ENCODE assay signal across 1 cellular context in the genomic region with DNA sequence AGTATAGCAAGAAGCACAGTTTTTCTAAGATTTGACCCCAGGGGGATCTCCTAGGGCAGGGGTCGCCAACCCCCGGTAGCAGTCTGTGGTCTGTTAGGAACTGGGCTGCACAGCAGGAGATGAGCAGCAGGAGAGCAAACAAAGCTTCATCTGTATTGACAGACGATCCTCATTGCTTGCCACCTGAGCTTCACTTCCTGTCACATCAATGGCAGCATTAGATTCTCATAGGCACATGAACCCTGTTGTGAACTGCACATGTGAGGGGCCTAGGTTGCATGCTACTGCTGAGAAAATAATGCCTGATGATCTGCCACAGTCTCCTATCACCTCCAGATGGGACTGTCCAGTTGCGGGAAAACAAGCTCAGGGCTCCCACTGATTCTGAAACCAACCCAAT.
A peak's percentile ranks its signal among the peaks of the same experiment; 100 is the strongest.
TF ChIP-seq lines count a peak whose summit lies in the region.

No MANE protein-coding gene starts in this region.

TF ChIP-seq in HepG2, 621 proteins besides CTCF, POLR2A, EP300 and RAD21 (continued from another document and continues in another):
- TF ChIP-seq TFDP2 (CRISPR knock-in tag; IDR thresholded peaks at IDR 0.05) (no peak), BCL6 (CRISPR knock-in tag; IDR thresholded peaks at IDR 0.05) (0 out of 2 replicates have a peak, but pooled peaks have one; percentile 46), CC2D1A (CRISPR knock-in tag; IDR thresholded peaks at IDR 0.05) (no peak), HOXA7 (CRISPR knock-in tag; IDR thresholded peaks at IDR 0.05) (no peak), ZNF557 (CRISPR knock-in tag; IDR thresholded peaks at IDR 0.05) (no peak), ZNF589 (CRISPR knock-in tag; conservative IDR thresholded peaks at IDR 0.05) (peak; percentile 50; the same call in 1 of the 2 replicates), SALL2 (CRISPR knock-in tag; IDR thresholded peaks at IDR 0.05) (no peak), TBX2 (CRISPR knock-in tag; IDR thresholded peaks at IDR 0.05; ENCODE audit: borderline replicate concordance) (peak; percentile 62; the same call in 1 of the 2 replicates), SMAD1 (CRISPR knock-in tag; IDR thresholded peaks at IDR 0.05; ENCODE audit: borderline replicate concordance, low read depth) (no peak), DMTF1 (CRISPR knock-in tag; IDR thresholded peaks at IDR 0.05) (no peak), ZBTB21 (CRISPR knock-in tag; IDR thresholded peaks at IDR 0.05) (no peak), ZBTB42 (CRISPR knock-in tag; IDR thresholded peaks at IDR 0.05) (no peak), RBFOX2 (IDR thresholded peaks at IDR 0.05; ENCODE audit: low read depth, low read length) (no peak), ATF5 (CRISPR knock-in tag; IDR thresholded peaks at IDR 0.05; ENCODE audit: low read depth) (no peak), ZNF607 (CRISPR knock-in tag; IDR thresholded peaks at IDR 0.05; ENCODE audit: borderline replicate concordance) (peak; percentile 93), RBAK (CRISPR knock-in tag; IDR thresholded peaks at IDR 0.05) (no peak), MAFF (IDR thresholded peaks at IDR 0.05; ENCODE audit: low read depth, low read length) (no peak), ZNF747 (CRISPR knock-in tag; IDR thresholded peaks at IDR 0.05; ENCODE audit: borderline replicate concordance) (peak; percentile 60; the same call in 1 of the 2 replicates), ZMYM2 (CRISPR knock-in tag; IDR thresholded peaks at IDR 0.05) (no peak), ZNF275 (CRISPR knock-in tag; IDR thresholded peaks at IDR 0.05; ENCODE audit: borderline replicate concordance) (no peak), KLF15 (CRISPR knock-in tag; IDR thresholded peaks at IDR 0.05; ENCODE audit: borderline replicate concordance) (no peak), POLR2G (IDR thresholded peaks at IDR 0.05; ENCODE audit: low read depth, low read length) (no peak), MTERF4 (CRISPR knock-in tag; IDR thresholded peaks at IDR 0.05) (no peak), PRDM15 (CRISPR knock-in tag; IDR thresholded peaks at IDR 0.05) (no peak), ZNF451 (CRISPR knock-in tag; IDR thresholded peaks at IDR 0.05) (0 out of 2 replicates have a peak, but pooled peaks have one; percentile 45), RBM39 (IDR thresholded peaks at IDR 0.05; ENCODE audit: low read depth, low read length, poor library complexity, severe bottlenecking) (no peak), ZNF34 (CRISPR knock-in tag; IDR thresholded peaks at IDR 0.05; ENCODE audit: borderline replicate concordance) (no peak), PAWR (CRISPR knock-in tag; IDR thresholded peaks at IDR 0.05; ENCODE audit: borderline replicate concordance) (no peak), ZNF672 (CRISPR knock-in tag; IDR thresholded peaks at IDR 0.05) (no peak), ZNF530 (CRISPR knock-in tag; IDR thresholded peaks at IDR 0.05; ENCODE audit: low read depth) (no peak), THAP8 (CRISPR knock-in tag; IDR thresholded peaks at IDR 0.05; ENCODE audit: borderline replicate concordance) (no peak), ZNF256 (CRISPR knock-in tag; conservative IDR thresholded peaks at IDR 0.05) (no peak), ZBTB26 (CRISPR knock-in tag; IDR thresholded peaks at IDR 0.05; ENCODE audit: borderline replicate concordance) (0 out of 2 replicates have a peak, but pooled peaks have one; percentile 48)
- TF ChIP-seq, protein P1, sequence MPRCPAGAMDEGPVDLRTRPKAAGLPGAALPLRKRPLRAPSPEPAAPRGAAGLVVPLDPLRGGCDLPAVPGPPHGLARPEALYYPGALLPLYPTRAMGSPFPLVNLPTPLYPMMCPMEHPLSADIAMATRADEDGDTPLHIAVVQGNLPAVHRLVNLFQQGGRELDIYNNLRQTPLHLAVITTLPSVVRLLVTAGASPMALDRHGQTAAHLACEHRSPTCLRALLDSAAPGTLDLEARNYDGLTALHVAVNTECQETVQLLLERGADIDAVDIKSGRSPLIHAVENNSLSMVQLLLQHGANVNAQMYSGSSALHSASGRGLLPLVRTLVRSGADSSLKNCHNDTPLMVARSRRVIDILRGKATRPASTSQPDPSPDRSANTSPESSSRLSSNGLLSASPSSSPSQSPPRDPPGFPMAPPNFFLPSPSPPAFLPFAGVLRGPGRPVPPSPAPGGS (CRISPR knock-in tag; IDR thresholded peaks at IDR 0.05), result peak; percentile 83; the same call in 1 of the 2 replicates
- TF ChIP-seq, protein P2, sequence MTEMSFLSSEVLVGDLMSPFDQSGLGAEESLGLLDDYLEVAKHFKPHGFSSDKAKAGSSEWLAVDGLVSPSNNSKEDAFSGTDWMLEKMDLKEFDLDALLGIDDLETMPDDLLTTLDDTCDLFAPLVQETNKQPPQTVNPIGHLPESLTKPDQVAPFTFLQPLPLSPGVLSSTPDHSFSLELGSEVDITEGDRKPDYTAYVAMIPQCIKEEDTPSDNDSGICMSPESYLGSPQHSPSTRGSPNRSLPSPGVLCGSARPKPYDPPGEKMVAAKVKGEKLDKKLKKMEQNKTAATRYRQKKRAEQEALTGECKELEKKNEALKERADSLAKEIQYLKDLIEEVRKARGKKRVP (CRISPR knock-in tag; IDR thresholded peaks at IDR 0.05), result peak in 1 of 2 experiments; percentile 34; a peak in 1 of 4 replicates
- TF ChIP-seq, protein P3, sequence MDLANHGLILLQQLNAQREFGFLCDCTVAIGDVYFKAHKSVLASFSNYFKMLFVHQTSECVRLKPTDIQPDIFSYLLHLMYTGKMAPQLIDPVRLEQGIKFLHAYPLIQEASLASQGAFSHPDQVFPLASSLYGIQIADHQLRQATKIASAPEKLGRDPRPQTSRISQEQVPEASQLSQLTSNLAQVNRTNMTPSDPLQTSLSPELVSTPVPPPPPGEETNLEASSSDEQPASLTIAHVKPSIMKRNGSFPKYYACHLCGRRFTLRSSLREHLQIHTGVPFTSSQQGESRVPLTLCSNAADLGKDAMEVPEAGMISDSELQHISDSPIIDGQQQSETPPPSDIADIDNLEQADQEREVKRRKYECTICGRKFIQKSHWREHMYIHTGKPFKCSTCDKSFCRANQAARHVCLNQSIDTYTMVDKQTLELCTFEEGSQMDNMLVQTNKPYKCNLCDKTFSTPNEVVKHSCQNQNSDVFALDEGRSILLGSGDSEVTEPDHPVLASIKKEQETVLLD (CRISPR knock-in tag; IDR thresholded peaks at IDR 0.05; ENCODE audit: low read depth), result no peak
- TF ChIP-seq, protein P4, sequence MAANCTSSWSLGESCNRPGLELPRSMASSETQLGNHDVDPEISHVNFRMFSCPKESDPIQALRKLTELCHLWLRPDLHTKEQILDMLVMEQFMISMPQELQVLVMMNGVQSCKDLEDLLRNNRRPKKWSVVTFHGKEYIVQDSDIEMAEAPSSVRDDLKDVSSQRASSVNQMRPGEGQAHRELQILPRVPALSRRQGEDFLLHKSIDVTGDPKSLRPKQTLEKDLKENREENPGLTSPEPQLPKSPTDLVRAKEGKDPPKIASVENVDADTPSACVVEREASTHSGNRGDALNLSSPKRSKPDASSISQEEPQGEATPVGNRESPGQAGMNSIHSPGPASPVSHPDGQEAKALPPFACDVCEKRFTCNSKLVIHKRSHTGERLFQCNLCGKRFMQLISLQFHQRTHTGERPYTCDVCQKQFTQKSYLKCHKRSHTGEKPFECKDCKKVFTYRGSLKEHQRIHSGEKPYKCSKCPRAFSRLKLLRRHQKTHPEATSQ (CRISPR knock-in tag; IDR thresholded peaks at IDR 0.05; ENCODE audit: borderline replicate concordance), result no peak
- TF ChIP-seq, protein P5, sequence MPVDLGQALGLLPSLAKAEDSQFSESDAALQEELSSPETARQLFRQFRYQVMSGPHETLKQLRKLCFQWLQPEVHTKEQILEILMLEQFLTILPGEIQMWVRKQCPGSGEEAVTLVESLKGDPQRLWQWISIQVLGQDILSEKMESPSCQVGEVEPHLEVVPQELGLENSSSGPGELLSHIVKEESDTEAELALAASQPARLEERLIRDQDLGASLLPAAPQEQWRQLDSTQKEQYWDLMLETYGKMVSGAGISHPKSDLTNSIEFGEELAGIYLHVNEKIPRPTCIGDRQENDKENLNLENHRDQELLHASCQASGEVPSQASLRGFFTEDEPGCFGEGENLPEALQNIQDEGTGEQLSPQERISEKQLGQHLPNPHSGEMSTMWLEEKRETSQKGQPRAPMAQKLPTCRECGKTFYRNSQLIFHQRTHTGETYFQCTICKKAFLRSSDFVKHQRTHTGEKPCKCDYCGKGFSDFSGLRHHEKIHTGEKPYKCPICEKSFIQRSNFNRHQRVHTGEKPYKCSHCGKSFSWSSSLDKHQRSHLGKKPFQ (CRISPR knock-in tag; IDR thresholded peaks at IDR 0.05; ENCODE audit: insufficient replicate concordance), result peak; percentile 73
